ENCODE assay signal across 8 cellular contexts in the genomic region with DNA sequence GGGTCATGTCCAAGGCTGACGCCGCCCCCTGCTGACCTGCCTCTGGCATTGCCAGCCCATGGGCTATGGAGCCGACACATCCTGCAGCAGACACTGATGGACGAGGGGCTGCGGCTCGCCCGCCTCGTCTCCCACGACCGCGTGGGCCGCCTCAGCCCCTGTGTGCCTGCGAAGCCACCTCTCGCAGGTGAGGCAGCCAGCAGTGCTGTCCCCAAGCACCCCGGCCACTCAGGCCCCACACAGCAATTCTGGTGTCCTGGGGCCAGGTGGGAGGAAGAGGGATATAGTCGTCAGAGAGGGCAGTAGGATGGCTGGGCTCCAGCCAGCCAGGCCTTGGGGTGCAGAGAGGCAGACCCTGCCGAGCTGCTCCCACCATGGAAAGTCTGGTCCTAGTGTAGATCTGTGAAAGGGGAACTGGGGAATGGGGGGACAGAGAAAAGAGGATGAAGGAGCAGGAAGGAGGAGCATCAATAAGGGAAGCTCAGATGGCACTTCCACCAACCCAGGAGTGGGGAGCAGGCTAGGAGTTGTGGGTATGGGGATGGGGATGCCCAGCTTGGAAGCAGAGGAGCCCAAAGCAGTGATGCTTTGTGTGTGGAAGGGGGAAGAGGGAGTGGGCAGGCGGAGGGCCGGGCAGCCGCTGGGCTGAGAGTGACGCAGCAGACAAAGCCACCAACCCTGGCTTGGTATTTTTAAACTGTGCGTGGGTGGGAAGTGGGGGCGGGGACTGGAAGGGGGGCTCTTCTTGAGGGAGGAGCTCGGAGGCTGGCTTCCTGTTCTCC. TPM values are rescaled to one million over a fixed set of nuclear protein-coding genes. Genes with fewer than 3 reads are reported as not detected.
DNase-seq lines count a peak whose midpoint lies in the region; ATAC-seq, FAIRE-seq and TF ChIP-seq lines count a peak whose summit lies in the region.

No MANE protein-coding gene starts in this region.

- H3K27ac Mint-ChIP-seq in CD4-positive, alpha-beta T cell = peak overlapping the region; percentile 98
- peak overlapping the region; percentile 92 for H3K27ac Mint-ChIP-seq in T-helper 17 cell

- peak; percentile 75 for TF ChIP-seq POLR2A in GM12878 (IDR thresholded peaks at IDR 0.05; ENCODE audit: low read depth, low read length)

- no peak for TF ChIP-seq EP300 in GM12878 (IDR thresholded peaks at IDR 0.05; ENCODE audit: borderline replicate concordance in 1 of 2, control insufficient read depth in 1 of 2, low read depth in 2 of 2, low read length in 2 of 2)

- H3K4me1 Mint-ChIP-seq in CD4-positive, alpha-beta T cell (ENCODE audit: low read depth) = peaks cover 52% of the 10 kb centered on the region
- peaks cover 36% of the 10 kb centered on the region for H3K4me1 Mint-ChIP-seq in T-helper 17 cell

- H3K36me3 ChIP-seq in GM12878 (ENCODE audit: control insufficient read depth in 2 of 2, insufficient read depth in 2 of 2, low read length in 1 of 2) = peaks cover 17 to 21% of the 10 kb centered on the region in 2 experiments

- H3K9ac ChIP-seq in GM12878 (ENCODE audit: control insufficient read depth, insufficient read depth, low read length) = peak overlapping the region; percentile 68

- H3K27me3 ChIP-seq in CD4-positive, alpha-beta T cell (ENCODE audit: control insufficient read depth, insufficient read depth, low read length) = no peaks in the 10 kb centered on the region
- H3K27me3 ChIP-seq in GM12878 (replicated peaks in 1 of 2; ENCODE audit: control insufficient read depth in 2 of 2, insufficient read depth in 2 of 2, low read length in 1 of 2) = no peaks in the 10 kb centered on the region

- H3K36me3 Mint-ChIP-seq in CD4-positive, alpha-beta T cell (ENCODE audit: low read depth) = peaks cover 87% of the 10 kb centered on the region
- H3K36me3 Mint-ChIP-seq in T-helper 17 cell (ENCODE audit: low read depth) = no peaks in the 10 kb centered on the region

- RAD21 ChIA-PET in GM12878 (lab: Charles Lee; ENCODE audit: unreplicated experiment) = interaction anchor here (0.7 to 8.8 kb wide), 13 partner anchors 10 to 386 kb away, joined by 3 to 199 read pairs (median 5); partner anchors contain the start of genes ARHGAP9, NEMP1, SHMT2 and STAT6

- peak overlapping the region; percentile 69 for H3K27ac ChIP-seq in CD4-positive, alpha-beta T cell (ENCODE audit: low read depth, low read length)
- H3K27ac ChIP-seq in GM12878 (ENCODE audit: control insufficient read depth, insufficient read depth) = peak overlapping the region; percentile 84

- DNase-seq in CD4-positive, alpha-beta T cell = peak in 7 of 10 experiments; percentile 26 to 60 (median 48)
- DNase-seq in HFF-Myc (ENCODE audit: extremely low read depth, low read depth) (peak; percentile 67), T-helper 17 cell (peak in 1 of 3 donors; percentile 34), GM12878 (ENCODE audit: low read depth, low spot score) (no peak), iPS-NIHi7 (ENCODE audit: extremely low spot score) (peak; percentile 74), NCI-H446 treated with DMSO at 0.1 percent for 48 hours (lab: John Stamatoyannopoulos, UW) (no peak)
- DNase-seq in stimulated activated CD4-positive, alpha-beta T cell treated with anti-CD3 and anti-CD28 coated beads, Interleukin-15, amount 100 ng/mL, for 48 hours (ENCODE audit: low read depth in 2 of 2) = peak; percentile 43 to 72

- H3K4me1 ChIP-seq in GM12878 (ENCODE audit: control insufficient read depth, insufficient read depth, low read length) = peaks cover 36% of the 10 kb centered on the region

- H4K20me1 ChIP-seq in GM12878 (ENCODE audit: control insufficient read depth, insufficient read depth) = no peaks in the 10 kb centered on the region

- peak; percentile 57 for TF ChIP-seq RAD21 in GM12878 (IDR thresholded peaks at IDR 0.05; ENCODE audit: insufficient read depth, low read depth, low read length)

- H2AFZ ChIP-seq in GM12878 (ENCODE audit: control insufficient read depth, low read depth, low read length) = no peak overlapping the region

- no peaks in the 10 kb centered on the region for H3K27me3 Mint-ChIP-seq in CD4-positive, alpha-beta T cell
- H3K27me3 Mint-ChIP-seq in T-helper 17 cell = no peaks in the 10 kb centered on the region

- H3K4me3 ChIP-seq in HFF-Myc (replicated peaks; ENCODE audit: low read depth, low read length) = peak overlapping the region; percentile 16
- peak overlapping the region; percentile 75 for H3K4me3 ChIP-seq in GM12878

- H3K79me2 ChIP-seq in GM12878 (ENCODE audit: control insufficient read depth, insufficient read depth, low read length) = peaks cover 34% of the 10 kb centered on the region

- no peaks in the 10 kb centered on the region for H3K9me3 Mint-ChIP-seq in CD4-positive, alpha-beta T cell

- in situ Hi-C loops in GM12878 (cut with MboI) = no loop called here

- CTCF ChIA-PET in CD4-positive, alpha-beta T cell (lab: Charles Lee) = interaction anchor here (0.6 to 7.6 kb wide), 6 partner anchors 18 to 149 kb away, joined by 3 to 67 read pairs (median 6); partner anchors contain the start of gene STAT6
- CTCF ChIA-PET in GM12878 (lab: Yijun Ruan, JAX) = interaction anchor here (0.6 to 9.0 kb wide), 23 partner anchors 13 to 365 kb away, joined by 3 to 205 read pairs (median 4); partner anchors contain the start of genes LRP1, NEMP1 and STAT6

- peak; percentile 93 for FAIRE-seq in GM12878 (lab: Jason Lieb, UNC)

- H3K9me3 ChIP-seq in CD4-positive, alpha-beta T cell (ENCODE audit: control insufficient read depth, low read length) = no peaks in the 10 kb centered on the region
- H3K9me3 ChIP-seq in T-helper 17 cell (ENCODE audit: control insufficient read depth, low read length, poor library complexity, severe bottlenecking) (no peaks in the 10 kb centered on the region), GM12878 (replicated peaks; ENCODE audit: control insufficient read depth, insufficient read depth, low read length) (no peaks in the 10 kb centered on the region)

- BruUV-seq in GM12878 (replicated peaks; lab: Mats Ljungman, UMichigan) = no TSS peak

- H3K4me2 ChIP-seq in GM12878 (ENCODE audit: control insufficient read depth, insufficient read depth) = peak overlapping the region; percentile 97

- WGBS in GM12878 (ENCODE audit: insufficient coverage, insufficient replicate concordance, low lambda C conversion rate, missing lambda C conversion rate) = 17% methylated on average over 17 of the region's 24 CpGs

- ATAC-seq in CD4-positive, alpha-beta T cell (ENCODE audit: poor library complexity) = peak; percentile 41
- ATAC-seq in T-helper 17 cell (peak; percentile 44), GM12878 (peak; percentile 75), HG03432 (IDR thresholded peaks at IDR 0.05; ENCODE audit: unreplicated experiment) (no peak)

- H3K4me3 Mint-ChIP-seq in CD4-positive, alpha-beta T cell = peak overlapping the region; percentile 71
- H3K4me3 Mint-ChIP-seq in T-helper 17 cell = peak overlapping the region; percentile 74

- SMC1A ChIA-PET in GM12878 (lab: Charles Lee; ENCODE audit: uncharacterized antibody, unreplicated experiment) = interaction anchor here (0.7 to 10.4 kb wide), 9 partner anchors 9 to 86 kb away, joined by 3 to 169 read pairs (median 6); partner anchors contain the start of genes NEMP1, STAT6 and TAC3

- POLR2A ChIA-PET in CD4-positive, alpha-beta T cell (lab: Charles Lee) = interaction anchor here (0.6 to 14.4 kb wide), 7 partner anchors 14 to 416 kb away, joined by 3 to 344 read pairs (median 13); partner anchors contain the start of genes NEMP1 and STAT6
- POLR2A ChIA-PET in GM12878 (lab: Charles Lee) = interaction anchor here (0.6 to 7.6 kb wide), 6 partner anchors 14 to 340 kb away, joined by 3 to 74 read pairs (median 20); partner anchors contain the start of genes NEMP1 and STAT6

- intact Hi-C loops in CD4-positive, alpha-beta T cell (cut with DNase I, micrococcal nuclease) = loop anchor here (1.0 kb wide), 2 partner anchors 17 to 24 kb away; no protein-coding TSS in a partner anchor
- intact Hi-C loops in GM12878 (cut with micrococcal nuclease; ENCODE audit: unreplicated experiment) = loop anchor here (1.0 kb wide), 2 partner anchors 18 to 24 kb away; partner anchors contain the start of gene STAT6

- peak; percentile 63 for TF ChIP-seq CTCF in CD4-positive, alpha-beta T cell (IDR thresholded peaks at IDR 0.05)
- TF ChIP-seq CTCF in HFF-Myc (IDR thresholded peaks at IDR 0.05; ENCODE audit: low read depth, low read length, missing control alignments) (peak; percentile 57), GM12878 (IDR thresholded peaks at IDR 0.05 in 2 of 3, conservative IDR thresholded peaks at IDR 0.05 in 1 of 3; ENCODE audit: control insufficient read depth in 2 of 3, extremely low read depth in 1 of 3, insufficient read depth in 1 of 3, low read depth in 3 of 3, low read length in 3 of 3) (peak; percentile 56 to 82 (median 81))

RNA-seq across cellular contexts. Expression of gene NAB2, which starts 4.7 kb away (rescaled TPM):
- total RNA-seq in CD4-positive, alpha-beta T cell = 1 to 10 TPM; 4.8 to 6.1 TPM
- total RNA-seq in T-helper 17 cell = 1 to 10 TPM; 4.0 to 5.0 TPM
- total RNA-seq in GM12878 (2013; cell fraction: nucleolus; rRNA removed) = 27.9 and 30.3 TPM in 2 replicates
- total RNA-seq in GM12878 (2014; rRNA removed) = 28.4 and 30.1 TPM in 2 replicates
- total RNA-seq in GM12878 (2014; rRNA removed; fragmentation: Illumina TruSeq; extraction: Trizol) = 13.0 and 13.6 TPM in 2 replicates
- 28.2 and 28.5 TPM in 2 replicates for total RNA-seq in GM12878 (2021)
- 5.3 TPM for polyA plus RNA-seq in GM12878 (2011; ENCODE audit: low read depth)
- polyA plus RNA-seq in GM12878 (2011; rRNA removed) = 25.2 and 35.2 TPM in 2 replicates
- polyA plus RNA-seq in GM12878 (2011; cell fraction: cytosol; rRNA removed) = 36.4 and 44.0 TPM in 2 replicates
- 69.8 and 77.5 TPM in 2 replicates for polyA plus RNA-seq in GM12878 (2011; cell fraction: nucleus; rRNA removed)
- 11.5 and 17.8 TPM in 2 replicates for polyA plus RNA-seq in GM12878 (2012)
- polyA plus RNA-seq in GM12878 (2014; fragmentation: Illumina TruSeq; extraction: Trizol) = 7.9 and 17.0 TPM in 2 replicates
- 1 to 10 TPM in 1 of 2 experiments, under 1 TPM in 1; 0.35 to 1.0 TPM for polyA plus RNA-seq in GM12878 (2014; fragmentation: Nextera tagmentation; extraction: Ambion mirVana)
- 28.0 and 28.6 TPM in 2 replicates for polyA plus RNA-seq in GM12878 (2014; rRNA removed)
- polyA plus RNA-seq in GM12878 (2016; fragmentation: Nextera tagmentation; extraction: Ambion mirVana) = 1 to 10 TPM; 3.6 to 5.8 TPM
- 21.1 and 40.5 TPM in 2 replicates for polyA minus RNA-seq in GM12878 (2011; rRNA and poly(A)+ RNA removed)
- polyA minus RNA-seq in GM12878 (2011; cell fraction: cytosol; rRNA and poly(A)+ RNA removed) = 14.6 and 15.7 TPM in 2 replicates
- 17.3 and 27.7 TPM in 2 replicates for polyA minus RNA-seq in GM12878 (2011; cell fraction: nucleus; rRNA and poly(A)+ RNA removed)

RNA-seq across cellular contexts. Expression of gene NEMP1, which starts 15.0 kb away (rescaled TPM):
- total RNA-seq in CD4-positive, alpha-beta T cell = 1 to 10 TPM; 7.2 to 9.9 TPM
- 10 to 100 TPM; 12.2 to 14.1 TPM for total RNA-seq in T-helper 17 cell
- 79.0 and 86.0 TPM in 2 replicates for total RNA-seq in GM12878 (2013; cell fraction: nucleolus; rRNA removed)
- total RNA-seq in GM12878 (2014; rRNA removed) = 19.7 and 22.6 TPM in 2 replicates
- total RNA-seq in GM12878 (2014; rRNA removed; fragmentation: Illumina TruSeq; extraction: Trizol) = 17.7 and 19.7 TPM in 2 replicates
- 20.7 and 20.8 TPM in 2 replicates for total RNA-seq in GM12878 (2021)
- polyA plus RNA-seq in GM12878 (2011; ENCODE audit: low read depth) = 7.4 TPM
- 45.9 and 61.7 TPM in 2 replicates for polyA plus RNA-seq in GM12878 (2011; rRNA removed)
- 18.3 and 22.3 TPM in 2 replicates for polyA plus RNA-seq in GM12878 (2011; cell fraction: cytosol; rRNA removed)
- 60.1 and 76.7 TPM in 2 replicates for polyA plus RNA-seq in GM12878 (2011; cell fraction: nucleus; rRNA removed)
- 9.3 and 14.8 TPM in 2 replicates for polyA plus RNA-seq in GM12878 (2012)
- 24.9 and 30.5 TPM in 2 replicates for polyA plus RNA-seq in GM12878 (2014; fragmentation: Illumina TruSeq; extraction: Trizol)
- polyA plus RNA-seq in GM12878 (2014; fragmentation: Nextera tagmentation; extraction: Ambion mirVana) = 1 to 10 TPM; 4.0 to 4.7 TPM
- 17.8 and 20.6 TPM in 2 replicates for polyA plus RNA-seq in GM12878 (2014; rRNA removed)
- 10 to 100 TPM; 18.2 to 20.0 TPM for polyA plus RNA-seq in GM12878 (2016; fragmentation: Nextera tagmentation; extraction: Ambion mirVana)
- 26.2 and 32.9 TPM in 2 replicates for polyA minus RNA-seq in GM12878 (2011; rRNA and poly(A)+ RNA removed)
- polyA minus RNA-seq in GM12878 (2011; cell fraction: cytosol; rRNA and poly(A)+ RNA removed) = 6.3 and 7.0 TPM in 2 replicates
- polyA minus RNA-seq in GM12878 (2011; cell fraction: nucleus; rRNA and poly(A)+ RNA removed) = 13.1 and 14.1 TPM in 2 replicates

RNA-seq across cellular contexts. Expression of gene STAT6, which starts 17.6 kb away (rescaled TPM):
- total RNA-seq in CD4-positive, alpha-beta T cell = 100 to 1,000 TPM; 133 to 144 TPM
- total RNA-seq in T-helper 17 cell = 100 to 1,000 TPM; 205 to 253 TPM
- 219 and 234 TPM in 2 replicates for total RNA-seq in GM12878 (2013; cell fraction: nucleolus; rRNA removed)
- 100 and 101 TPM in 2 replicates for total RNA-seq in GM12878 (2014; rRNA removed)
- total RNA-seq in GM12878 (2014; rRNA removed; fragmentation: Illumina TruSeq; extraction: Trizol) = 79.0 and 79.9 TPM in 2 replicates
- total RNA-seq in GM12878 (2021) = 146 and 163 TPM in 2 replicates
- 92.2 TPM for polyA plus RNA-seq in GM12878 (2011; ENCODE audit: low read depth)
- polyA plus RNA-seq in GM12878 (2011; rRNA removed) = 107 and 176 TPM in 2 replicates
- polyA plus RNA-seq in GM12878 (2011; cell fraction: cytosol; rRNA removed) = 210 and 211 TPM in 2 replicates
- polyA plus RNA-seq in GM12878 (2011; cell fraction: nucleus; rRNA removed) = 576 and 633 TPM in 2 replicates
- 137 and 138 TPM in 2 replicates for polyA plus RNA-seq in GM12878 (2012)
- 161 and 168 TPM in 2 replicates for polyA plus RNA-seq in GM12878 (2014; fragmentation: Illumina TruSeq; extraction: Trizol)
- polyA plus RNA-seq in GM12878 (2014; fragmentation: Nextera tagmentation; extraction: Ambion mirVana) = 10 to 100 TPM; 14.2 to 17.3 TPM
- 153 and 157 TPM in 2 replicates for polyA plus RNA-seq in GM12878 (2014; rRNA removed)
- polyA plus RNA-seq in GM12878 (2016; fragmentation: Nextera tagmentation; extraction: Ambion mirVana) = 10 to 100 TPM; 61.0 to 63.3 TPM
- 146 and 216 TPM in 2 replicates for polyA minus RNA-seq in GM12878 (2011; rRNA and poly(A)+ RNA removed)
- 57.9 and 72.7 TPM in 2 replicates for polyA minus RNA-seq in GM12878 (2011; cell fraction: cytosol; rRNA and poly(A)+ RNA removed)
- 75.9 and 146 TPM in 2 replicates for polyA minus RNA-seq in GM12878 (2011; cell fraction: nucleus; rRNA and poly(A)+ RNA removed)

RNA-seq across cellular contexts. Expression of gene LRP1, which starts 34.7 kb away (rescaled TPM):
- 1 to 10 TPM; 6.6 to 8.5 TPM for total RNA-seq in CD4-positive, alpha-beta T cell
- total RNA-seq in T-helper 17 cell (10 to 100 TPM in 1 of 2 donors, 1 to 10 TPM in 1; 3.8 to 11.6 TPM), GM12878 (2014; rRNA removed) (under 0.01 and 0.05 TPM in 2 replicates), GM12878 (2014; rRNA removed; fragmentation: Illumina TruSeq; extraction: Trizol) (0.05 and 0.18 TPM in 2 replicates), GM12878 (2021) (0.93 and 1.1 TPM in 2 replicates)
- 6.0 and 6.8 TPM in 2 replicates for total RNA-seq in GM12878 (2013; cell fraction: nucleolus; rRNA removed)
- 0.51 TPM for polyA plus RNA-seq in GM12878 (2011; ENCODE audit: low read depth)
- polyA plus RNA-seq in GM12878 (2011; rRNA removed) (0.24 TPM in 2 replicates), GM12878 (2014; fragmentation: Illumina TruSeq; extraction: Trizol) (0.03 and 0.07 TPM in 2 replicates), GM12878 (2014; fragmentation: Nextera tagmentation; extraction: Ambion mirVana) (not detected), GM12878 (2014; rRNA removed) (0.09 and 0.29 TPM in 2 replicates), GM12878 (2016; fragmentation: Nextera tagmentation; extraction: Ambion mirVana) (under 1 TPM; 0.23 to 0.28 TPM)
- 0.48 and 0.57 TPM in 2 replicates for polyA plus RNA-seq in GM12878 (2011; cell fraction: cytosol; rRNA removed)
- 2.5 and 3.3 TPM in 2 replicates for polyA plus RNA-seq in GM12878 (2011; cell fraction: nucleus; rRNA removed)
- polyA plus RNA-seq in GM12878 (2012) = 1.2 and 1.4 TPM in 2 replicates
- polyA minus RNA-seq in GM12878 (2011; rRNA and poly(A)+ RNA removed) = 1.8 TPM in 2 replicates
- polyA minus RNA-seq in GM12878 (2011; cell fraction: cytosol; rRNA and poly(A)+ RNA removed) = 2.2 and 3.1 TPM in 2 replicates
- polyA minus RNA-seq in GM12878 (2011; cell fraction: nucleus; rRNA and poly(A)+ RNA removed) = 1.6 and 3.1 TPM in 2 replicates

RNA-seq across cellular contexts. Expression of gene MYO1A, which starts 43.7 kb away (rescaled TPM):
- 1 to 10 TPM; 1.0 to 1.1 TPM for total RNA-seq in CD4-positive, alpha-beta T cell
- total RNA-seq in T-helper 17 cell (under 1 TPM in 1 of 2 donors, not detected in 1; 0.70 TPM), GM12878 (2014; rRNA removed) (0.05 TPM in 1 of 2 replicates, not detected in the other), GM12878 (2014; rRNA removed; fragmentation: Illumina TruSeq; extraction: Trizol) (0.13 and 0.14 TPM in 2 replicates), GM12878 (2021) (0.08 and 0.10 TPM in 2 replicates)
- 0.34 and 0.98 TPM in 2 replicates for total RNA-seq in GM12878 (2013; cell fraction: nucleolus; rRNA removed)
- polyA plus RNA-seq in GM12878 (2011; ENCODE audit: low read depth) = not detected
- polyA plus RNA-seq in GM12878 (2011; rRNA removed) (0.16 and 0.23 TPM in 2 replicates), GM12878 (2014; fragmentation: Illumina TruSeq; extraction: Trizol) (0.16 TPM in 1 of 2 replicates, not detected in the other), GM12878 (2014; fragmentation: Nextera tagmentation; extraction: Ambion mirVana) (under 1 TPM in 1 of 2 experiments, not detected in 1; 0.05 TPM), GM12878 (2014; rRNA removed) (0.01 and 0.15 TPM in 2 replicates), GM12878 (2016; fragmentation: Nextera tagmentation; extraction: Ambion mirVana) (under 1 TPM; 0.27 to 0.34 TPM)
- 0.09 and 0.15 TPM in 2 replicates for polyA plus RNA-seq in GM12878 (2011; cell fraction: cytosol; rRNA removed)
- 1.1 and 2.2 TPM in 2 replicates for polyA plus RNA-seq in GM12878 (2011; cell fraction: nucleus; rRNA removed)
- polyA plus RNA-seq in GM12878 (2012) = 0.22 and 0.43 TPM in 2 replicates
- polyA minus RNA-seq in GM12878 (2011; rRNA and poly(A)+ RNA removed) = 0.51 and 1.9 TPM in 2 replicates
- polyA minus RNA-seq in GM12878 (2011; cell fraction: cytosol; rRNA and poly(A)+ RNA removed) = not detected in 2 replicates
- 0.48 and 0.97 TPM in 2 replicates for polyA minus RNA-seq in GM12878 (2011; cell fraction: nucleus; rRNA and poly(A)+ RNA removed)

Comparison
In these comparisons a context has a peak if more than half of its experiments do, and no peak if none do; other contexts are left out.
1. DNase-seq: peak in CD4-positive, alpha-beta T cell (7 of 10), HFF-Myc (single experiment), iPS-NIHi7 (single experiment) and stimulated activated CD4-positive, alpha-beta T cell treated with anti-CD3 and anti-CD28 coated beads, Interleukin-15, amount 100 ng/mL, for 48 hours (2 of 2); none in GM12878 (single experiment) and NCI-H446 treated with DMSO at 0.1 percent for 48 hours (single experiment).
2. Peak in every context shown above with its lines, with median percentiles within 50 percentile points of each other: CTCF ChIP-seq.